In the genomic region with DNA sequence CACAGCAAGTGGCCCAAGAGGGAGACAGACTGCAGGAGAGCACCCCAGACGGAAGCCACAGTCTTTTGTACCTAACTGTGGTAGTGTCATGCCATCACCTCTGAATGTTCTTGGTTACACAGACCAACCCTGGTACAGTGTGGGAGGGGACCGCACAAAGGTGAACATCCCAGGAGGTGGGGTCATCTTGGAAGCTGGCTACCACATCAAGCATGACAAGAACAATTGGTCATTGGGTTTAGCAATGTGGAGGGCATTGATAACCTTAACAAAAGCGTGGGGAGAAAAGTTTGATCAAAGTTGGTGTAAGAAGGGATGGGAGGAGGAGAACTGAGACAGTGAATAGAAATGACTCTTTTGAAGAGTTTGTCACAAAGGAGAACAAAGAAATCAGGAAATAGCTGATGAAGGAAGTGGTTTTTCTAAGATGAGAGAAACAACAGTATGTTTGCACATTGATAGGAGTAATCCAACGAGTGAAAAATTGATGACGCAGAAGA, we compare ENCODE assay signal across 14 cellular contexts.
DNase-seq lines count a peak whose midpoint lies in the region; ATAC-seq and TF ChIP-seq lines count a peak whose summit lies in the region.
"Had no signal": no experiment of that assay in that cellular context is flagged by ENCODE, and none has a peak within 500 bp of the region (broad histone marks: within the 10 kb centered on the region; RNA-seq: fewer than 3 reads in every experiment).

No MANE protein-coding gene starts in this region.

- no peaks in the 10 kb centered on the region for H3K9me3 ChIP-seq in BLaER1 treated with 17β-estradiol and CSF1 and Interleukin-3, amounts not matched to agents 10 nM and 100 nM (replicated peaks in 1 of 11)
- H3K9me3 ChIP-seq in testis, result no peaks in the 10 kb centered on the region
- H3K9me3 ChIP-seq: esophagus squamous epithelium, MG63 had no signal

- H4K20me1 ChIP-seq in BLaER1 treated with 17β-estradiol and CSF1 and Interleukin-3, amounts not matched to agents 10 nM and 100 nM, result no peaks in the 10 kb centered on the region

- H3K36me3 Mint-ChIP-seq in activated T-helper 2 cell treated with anti-CD3 and anti-CD28 coated beads, Interferon-gamma antibody, Interleukin-2, Interleukin-4, amounts not matched to agents 10 μg/mL and 5 μg/mL and 100 μg/mL, durations not matched to agents 14 hours and 24 hours and 36 hours (ENCODE audit: low read depth), result no peaks in the 10 kb centered on the region
- H3K36me3 Mint-ChIP-seq: brain had no signal

- H3K9ac ChIP-seq in BLaER1 treated with 17β-estradiol and CSF1 and Interleukin-3, amounts not matched to agents 10 nM and 100 nM, result no peak overlapping the region

- peak overlapping the region; percentile 30 to 71 (median 57) for H3K4me2 ChIP-seq in BLaER1 treated with 17β-estradiol and CSF1 and Interleukin-3, amounts not matched to agents 10 nM and 100 nM

- WGBS in testis, 2 donors, result 83 to 92% methylated on average over 5 of the region's 5 CpGs

- intact Hi-C loops in activated T-helper 2 cell treated with anti-CD3 and anti-CD28 coated beads, Interferon-gamma antibody, Interleukin-2, Interleukin-4, amounts not matched to agents 10 μg/mL and 5 μg/mL and 100 μg/mL, durations not matched to agents 14 hours and 24 hours and 36 hours (cut with micrococcal nuclease), result loop anchor here (5.0 to 10.0 kb wide), 2 partner anchors 374 to 639 kb away; partner anchors contain the start of gene STX6
- intact Hi-C loops in testis (cut with DNase I; ENCODE audit: low total_unique reads), result no loop called here

- no peaks in the 10 kb centered on the region for H3K27me3 ChIP-seq in BLaER1 treated with 17β-estradiol and CSF1 and Interleukin-3, amounts not matched to agents 10 nM and 100 nM
- no peaks in the 10 kb centered on the region for H3K27me3 ChIP-seq in testis

- H3K9me3 Mint-ChIP-seq in activated T-helper 2 cell treated with anti-CD3 and anti-CD28 coated beads, Interferon-gamma antibody, Interleukin-2, Interleukin-4, amounts not matched to agents 10 μg/mL and 5 μg/mL and 100 μg/mL, durations not matched to agents 14 hours and 24 hours and 36 hours, result no peaks in the 10 kb centered on the region
- H3K9me3 Mint-ChIP-seq: activated B cell treated with CpG ODN at 0.5 μM for 24 hours had no signal

- no peaks in the 10 kb centered on the region for H3K27me3 Mint-ChIP-seq in activated T-helper 2 cell treated with anti-CD3 and anti-CD28 coated beads, Interferon-gamma antibody, Interleukin-2, Interleukin-4, amounts not matched to agents 10 μg/mL and 5 μg/mL and 100 μg/mL, durations not matched to agents 14 hours and 24 hours and 36 hours (ENCODE audit: low read depth)
- H3K27me3 Mint-ChIP-seq: brain had no signal

- H3K36me3 ChIP-seq in BLaER1 treated with 17β-estradiol and CSF1 and Interleukin-3, amounts not matched to agents 10 nM and 100 nM, result no peaks in the 10 kb centered on the region
- no peaks in the 10 kb centered on the region for H3K36me3 ChIP-seq in testis (ENCODE audit: low read depth, missing control alignments)
- H3K36me3 ChIP-seq: esophagus squamous epithelium, MG63 had no signal

- peak; percentile 40 for DNase-seq in activated CD4-positive, CD25-positive, alpha-beta regulatory T cell treated with anti-CD3 and anti-CD28 coated beads, Interleukin-2, amount 50 U/mL, for 72 hours
- peak; percentile 45 for DNase-seq in activated T-helper 2 cell treated with anti-CD3 and anti-CD28 coated beads, Interferon-gamma antibody, Interleukin-2, Interleukin-4, amounts not matched to agents 10 μg/mL and 5 μg/mL and 100 μg/mL, durations not matched to agents 14 hours and 24 hours and 36 hours (ENCODE audit: low spot score)
- DNase-seq in stimulated activated CD4-positive, alpha-beta T cell treated with anti-CD3 and anti-CD28 coated beads, Interleukin-15, amount 100 ng/mL, for 48 hours (ENCODE audit: low read depth in 2 of 2), result peak; percentile 47 to 48
- DNase-seq in NCI-H524 treated with DMSO at 0.1 percent for 48 hours (lab: John Stamatoyannopoulos, UW) (no peak), testis (no peak)
- DNase-seq: activated B cell treated with CpG ODN at 0.5 μM for 24 hours, DMS79, esophagus squamous epithelium, MG63, retina had no signal

- TF ChIP-seq CTCF in testis (IDR thresholded peaks at IDR 0.05), result no peak

- H3K27ac Mint-ChIP-seq in activated T-helper 2 cell treated with anti-CD3 and anti-CD28 coated beads, Interferon-gamma antibody, Interleukin-2, Interleukin-4, amounts not matched to agents 10 μg/mL and 5 μg/mL and 100 μg/mL, durations not matched to agents 14 hours and 24 hours and 36 hours, result no peak overlapping the region
- H3K27ac Mint-ChIP-seq: activated B cell treated with CpG ODN at 0.5 μM for 24 hours, brain had no signal

- H3K4me1 ChIP-seq in BLaER1 treated with 17β-estradiol and CSF1 and Interleukin-3, amounts not matched to agents 10 nM and 100 nM, result peaks cover 20 to 33% (median 25%) of the 10 kb centered on the region in 10 experiments
- no peaks in the 10 kb centered on the region for H3K4me1 ChIP-seq in testis
- H3K4me1 ChIP-seq: esophagus squamous epithelium had no signal

- H3K4me1 Mint-ChIP-seq in activated T-helper 2 cell treated with anti-CD3 and anti-CD28 coated beads, Interferon-gamma antibody, Interleukin-2, Interleukin-4, amounts not matched to agents 10 μg/mL and 5 μg/mL and 100 μg/mL, durations not matched to agents 14 hours and 24 hours and 36 hours (ENCODE audit: low read depth), result peaks cover 44% of the 10 kb centered on the region
- H3K4me1 Mint-ChIP-seq: activated B cell treated with CpG ODN at 0.5 μM for 24 hours had no signal

- H3K4me3 ChIP-seq in BLaER1 treated with 17β-estradiol and CSF1 and Interleukin-3, amounts not matched to agents 10 nM and 100 nM, result no peak overlapping the region
- H3K4me3 ChIP-seq in testis, result no peak overlapping the region
- H3K4me3 ChIP-seq: esophagus squamous epithelium, MG63 had no signal

- ATAC-seq in HG02840 (IDR thresholded peaks at IDR 0.05; ENCODE audit: low FRiP score, unreplicated experiment), result no peak
- no peak for ATAC-seq in HG02973 (IDR thresholded peaks at IDR 0.05; ENCODE audit: unreplicated experiment)

- no peak for TF ChIP-seq POLR2A in testis (IDR thresholded peaks at IDR 0.05)

- H3K4me3 Mint-ChIP-seq in activated T-helper 2 cell treated with anti-CD3 and anti-CD28 coated beads, Interferon-gamma antibody, Interleukin-2, Interleukin-4, amounts not matched to agents 10 μg/mL and 5 μg/mL and 100 μg/mL, durations not matched to agents 14 hours and 24 hours and 36 hours (ENCODE audit: low read depth), result no peak overlapping the region
- H3K4me3 Mint-ChIP-seq: activated B cell treated with CpG ODN at 0.5 μM for 24 hours, brain had no signal

- peak overlapping the region in 1 of 11 experiments; percentile 1; a peak in 1 of 22 replicates for H3K27ac ChIP-seq in BLaER1 treated with 17β-estradiol and CSF1 and Interleukin-3, amounts not matched to agents 10 nM and 100 nM
- H3K27ac ChIP-seq in testis, result no peak overlapping the region
- H3K27ac ChIP-seq: esophagus squamous epithelium had no signal

Comparison
In these comparisons a context has a peak if more than half of its experiments do, and no peak if none do; other contexts are left out.
1. DNase-seq: peak in activated CD4-positive, CD25-positive, alpha-beta regulatory T cell treated with anti-CD3 and anti-CD28 coated beads, Interleukin-2, amount 50 U/mL, for 72 hours (single experiment), activated T-helper 2 cell treated with anti-CD3 and anti-CD28 coated beads, Interferon-gamma antibody, Interleukin-2, Interleukin-4, amounts not matched to agents 10 μg/mL and 5 μg/mL and 100 μg/mL, durations not matched to agents 14 hours and 24 hours and 36 hours (single experiment) and stimulated activated CD4-positive, alpha-beta T cell treated with anti-CD3 and anti-CD28 coated beads, Interleukin-15, amount 100 ng/mL, for 48 hours (2 of 2); none in NCI-H524 treated with DMSO at 0.1 percent for 48 hours (single experiment) and testis (single experiment).